24 cellular contexts compared by ENCODE assay signal in genomic region chr11:12565406-12565805, GRCh38.
"Had no signal": no experiment of that assay in that cellular context is flagged by ENCODE, and none has a peak within 500 bp of the region (broad histone marks: within the 10 kb centered on the region; RNA-seq: fewer than 3 reads in every experiment).

No MANE protein-coding gene starts in this region.

- H3K4me2 ChIP-seq: hepatocyte had no signal

- DNase-seq: colonic mucosa; cortex of kidney; effector CD8-positive, alpha-beta T cell; effector memory CD8-positive, alpha-beta T cell; endodermal cell; erythroblast; esophagus squamous epithelium; foreskin keratinocyte; heart left ventricle; hypothalamus; immature natural killer cell; islet precursor cell; kidney; kidney glomerular epithelial cell; left colon; left ventricle myocardium superior; lower lobe of right lung; mesendoderm; midbrain had no signal

- H3K27ac ChIP-seq: colonic mucosa, epithelial cell of prostate, esophagus squamous epithelium, foreskin keratinocyte, gastroesophageal sphincter, heart left ventricle, hepatocyte, lower lobe of right lung had no signal

- H3K9me3 ChIP-seq: colonic mucosa, esophagus squamous epithelium, lower lobe of right lung had no signal

- H3K27me3 ChIP-seq: colonic mucosa, gastroesophageal sphincter, heart left ventricle, hepatocyte had no signal

- H3K36me3 ChIP-seq: colonic mucosa, esophagus squamous epithelium, gastroesophageal sphincter, heart left ventricle, lower lobe of right lung had no signal

- H3K79me2 ChIP-seq: hepatocyte had no signal

- H2AFZ ChIP-seq: hepatocyte had no signal

- H3K4me1 ChIP-seq: colonic mucosa, esophagus squamous epithelium, foreskin keratinocyte, gastroesophageal sphincter, lower lobe of right lung had no signal

- H3K4me3 ChIP-seq: colonic mucosa, esophagus squamous epithelium, gastroesophageal sphincter, heart left ventricle, hepatocyte, lower lobe of right lung had no signal

- ATAC-seq: effector memory CD8-positive, alpha-beta T cell; esophagus mucosa; foreskin keratinocyte; gastroesophageal sphincter; heart left ventricle; left colon; left lobe of liver; left ventricle myocardium superior; lower lobe of right lung had no signal
